27 cellular contexts compared by ENCODE assay signal in the genomic region with DNA sequence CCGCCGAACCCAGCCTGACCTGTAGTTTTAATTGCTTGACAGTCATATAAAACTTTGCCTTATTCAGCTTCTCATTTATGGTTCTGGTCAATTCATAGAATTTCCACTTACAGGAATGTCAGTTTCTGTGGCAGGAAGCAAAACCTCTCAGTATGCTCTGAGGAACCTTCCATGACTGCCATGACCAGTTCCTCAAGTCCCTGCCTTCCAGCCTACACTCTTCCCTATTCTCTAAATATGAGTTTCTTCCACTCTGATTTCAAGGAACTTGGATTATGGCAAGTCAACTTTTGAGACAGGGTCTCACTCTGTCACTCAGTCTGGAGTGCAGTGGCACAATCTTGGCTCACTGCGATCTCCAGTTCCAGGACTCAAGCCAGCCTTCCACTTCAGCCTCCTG. TPM values are rescaled to one million over a fixed set of nuclear protein-coding genes. Genes with fewer than 3 reads are reported as not detected.
DNase-seq lines count a peak whose midpoint lies in the region; ATAC-seq and TF ChIP-seq lines count a peak whose summit lies in the region.
"Had no signal": no experiment of that assay in that cellular context is flagged by ENCODE, and none has a peak within 500 bp of the region (broad histone marks: within the 10 kb centered on the region; RNA-seq: fewer than 3 reads in every experiment).

No MANE protein-coding gene starts in this region.

- 80 to 97% methylated on average over 3 of the region's 3 CpGs for WGBS in lung, 2 donors

- H3K36me3 ChIP-seq in lung (ENCODE audit: control insufficient read depth in 2 of 2, insufficient read depth in 2 of 2, low read length in 2 of 2) (no peaks in the 10 kb centered on the region), tibial artery (no peaks in the 10 kb centered on the region)
- H3K36me3 ChIP-seq: HAP-1, ovary had no signal

- H3K4me1 Mint-ChIP-seq in T-helper 1 cell treated with Interleukin-12 subunit alpha and Interleukin-12 subunit beta and Interleukin-4 antibody, amounts not matched to agents 30 μg/mL and 1 μg/mL, for 36 hours (ENCODE audit: low read depth): peaks cover 26% of the 10 kb centered on the region
- H3K4me1 Mint-ChIP-seq in natural killer cell treated with Interleukin-12 subunit alpha and Interleukin-12 subunit beta and Interleukin-15 and Interleukin-18, amount 100 ng/mL, for 72 hours (ENCODE audit: low read depth in 2 of 2): peaks cover 0 to 15% of the 10 kb centered on the region in 2 donors
- H3K4me1 Mint-ChIP-seq in natural killer cell: no peaks in the 10 kb centered on the region
- H3K4me1 Mint-ChIP-seq: CD4-positive, alpha-beta memory T cell; central memory CD8-positive, alpha-beta T cell; stimulated activated effector memory CD8-positive, alpha-beta T cell treated with anti-CD3 and anti-CD28 coated beads, Interleukin-12 subunit alpha, Interleukin-12 subunit beta, amount 100 ng/mL, for 72 hours had no signal

- H3K27me3 Mint-ChIP-seq in T-helper 1 cell treated with Interleukin-12 subunit alpha and Interleukin-12 subunit beta and Interleukin-4 antibody, amounts not matched to agents 30 μg/mL and 1 μg/mL, for 36 hours (ENCODE audit: low read depth): no peaks in the 10 kb centered on the region
- H3K27me3 Mint-ChIP-seq in natural killer cell treated with Interleukin-12 subunit alpha and Interleukin-12 subunit beta and Interleukin-15 and Interleukin-18, amount 100 ng/mL, for 72 hours: peaks cover 3 to 16% of the 10 kb centered on the region in 2 donors
- peaks cover 0 to 12% of the 10 kb centered on the region in 2 donors for H3K27me3 Mint-ChIP-seq in natural killer cell (ENCODE audit: low read depth in 2 of 2)
- H3K27me3 Mint-ChIP-seq: CD4-positive, alpha-beta memory T cell had no signal

- H3K4me1 ChIP-seq in lung (ENCODE audit: control insufficient read depth in 2 of 2, insufficient read depth in 2 of 2, low read length in 2 of 2): no peaks in the 10 kb centered on the region
- no peaks in the 10 kb centered on the region for H3K4me1 ChIP-seq in tibial artery

- H3K36me3 Mint-ChIP-seq in T-helper 1 cell treated with Interleukin-12 subunit alpha and Interleukin-12 subunit beta and Interleukin-4 antibody, amounts not matched to agents 30 μg/mL and 1 μg/mL, for 36 hours (ENCODE audit: low read depth): peaks cover 4% of the 10 kb centered on the region
- H3K36me3 Mint-ChIP-seq in natural killer cell treated with Interleukin-12 subunit alpha and Interleukin-12 subunit beta and Interleukin-15 and Interleukin-18, amount 100 ng/mL, for 72 hours: no peaks in the 10 kb centered on the region
- no peaks in the 10 kb centered on the region for H3K36me3 Mint-ChIP-seq in natural killer cell
- H3K36me3 Mint-ChIP-seq: CD4-positive, alpha-beta memory T cell; IgD-negative memory B cell; stimulated activated effector memory CD8-positive, alpha-beta T cell treated with anti-CD3 and anti-CD28 coated beads, Interleukin-12 subunit alpha, Interleukin-12 subunit beta, amount 100 ng/mL, for 72 hours had no signal

- H3K9me3 Mint-ChIP-seq in T-helper 1 cell treated with Interleukin-12 subunit alpha and Interleukin-12 subunit beta and Interleukin-4 antibody, amounts not matched to agents 30 μg/mL and 1 μg/mL, for 36 hours: no peaks in the 10 kb centered on the region
- no peaks in the 10 kb centered on the region for H3K9me3 Mint-ChIP-seq in natural killer cell treated with Interleukin-12 subunit alpha and Interleukin-12 subunit beta and Interleukin-15 and Interleukin-18, amount 100 ng/mL, for 72 hours
- no peaks in the 10 kb centered on the region for H3K9me3 Mint-ChIP-seq in natural killer cell
- H3K9me3 Mint-ChIP-seq: CD4-positive, alpha-beta memory T cell; central memory CD8-positive, alpha-beta T cell; IgD-negative memory B cell; nephron progenitor cell; stimulated activated effector memory CD8-positive, alpha-beta T cell treated with anti-CD3 and anti-CD28 coated beads, Interleukin-12 subunit alpha, Interleukin-12 subunit beta, amount 100 ng/mL, for 72 hours had no signal

- DNase-seq in T-helper 1 cell (no peak), natural killer cell (no peak), lung (ENCODE audit: low spot score) (no peak), erythroblast (lab: John Stamatoyannopoulos, UW) (no peak), tibial artery (no peak)
- no peak for DNase-seq in natural killer cell treated with Interleukin-12 subunit alpha and Interleukin-12 subunit beta and Interleukin-15 and Interleukin-18, amount 100 ng/mL, for 72 hours (ENCODE audit: low spot score)
- no peak for DNase-seq in activated effector memory CD4-positive, alpha-beta T cell treated with anti-CD3 and anti-CD28 coated beads, Interleukin-2, amount 50 U/mL, for 16 hours
- DNase-seq: 8988T; activated CD4-positive, alpha-beta T cell treated with anti-CD3 and anti-CD28 coated beads for 4 hours; activated effector memory CD4-positive, alpha-beta T cell treated with Interleukin-2 at 50 U/mL for 16 hours; CD4-positive, alpha-beta memory T cell; DMS 273 treated with DMSO at 0.1 percent for 48 hours; EL; mucosa of descending colon; NCI-H1105 treated with DMSO at 0.1 percent for 48 hours; NCI-H2029 treated with DMSO at 0.1 percent for 48 hours; NCI-H2227 treated with DMSO at 0.1 percent for 48 hours; nephron progenitor cell; ovary; stimulated activated CD4-positive, alpha-beta T cell treated with anti-CD3 and anti-CD28 coated beads, Interleukin-4, amount 100 ng/mL, for 24 hours; substantia nigra had no signal

- H3K4me3 Mint-ChIP-seq in T-helper 1 cell treated with Interleukin-12 subunit alpha and Interleukin-12 subunit beta and Interleukin-4 antibody, amounts not matched to agents 30 μg/mL and 1 μg/mL, for 36 hours: no peak overlapping the region
- H3K4me3 Mint-ChIP-seq in natural killer cell treated with Interleukin-12 subunit alpha and Interleukin-12 subunit beta and Interleukin-15 and Interleukin-18, amount 100 ng/mL, for 72 hours: peak overlapping the region; percentile 9
- no peak overlapping the region for H3K4me3 Mint-ChIP-seq in natural killer cell
- H3K4me3 Mint-ChIP-seq: CD4-positive, alpha-beta memory T cell; central memory CD8-positive, alpha-beta T cell; IgD-negative memory B cell; nephron progenitor cell; stimulated activated effector memory CD8-positive, alpha-beta T cell treated with anti-CD3 and anti-CD28 coated beads, Interleukin-12 subunit alpha, Interleukin-12 subunit beta, amount 100 ng/mL, for 72 hours had no signal

- TF ChIP-seq CTCF in natural killer cell (IDR thresholded peaks at IDR 0.05) (no peak), lung (IDR thresholded peaks at IDR 0.05; ENCODE audit: control extremely low read depth, extremely low read depth) (no peak), tibial artery (IDR thresholded peaks at IDR 0.05) (no peak)

- H3K27ac ChIP-seq in lung (ENCODE audit: low read depth in 1 of 2, low read length in 1 of 2) (no peak overlapping the region), tibial artery (no peak overlapping the region)
- H3K27ac ChIP-seq: ovary had no signal

- peak overlapping the region; percentile 50 for H3K27ac Mint-ChIP-seq in T-helper 1 cell treated with Interleukin-12 subunit alpha and Interleukin-12 subunit beta and Interleukin-4 antibody, amounts not matched to agents 30 μg/mL and 1 μg/mL, for 36 hours
- no peak overlapping the region for H3K27ac Mint-ChIP-seq in natural killer cell treated with Interleukin-12 subunit alpha and Interleukin-12 subunit beta and Interleukin-15 and Interleukin-18, amount 100 ng/mL, for 72 hours
- no peak overlapping the region for H3K27ac Mint-ChIP-seq in natural killer cell
- H3K27ac Mint-ChIP-seq: CD4-positive, alpha-beta memory T cell; IgD-negative memory B cell; nephron progenitor cell; stimulated activated effector memory CD8-positive, alpha-beta T cell treated with anti-CD3 and anti-CD28 coated beads, Interleukin-12 subunit alpha, Interleukin-12 subunit beta, amount 100 ng/mL, for 72 hours had no signal

- no peaks in the 10 kb centered on the region for H3K27me3 ChIP-seq in lung (ENCODE audit: control insufficient read depth, insufficient read depth)
- no peaks in the 10 kb centered on the region for H3K27me3 ChIP-seq in tibial artery
- H3K27me3 ChIP-seq: ovary had no signal

- no peak for ATAC-seq in natural killer cell treated with Interleukin-12 subunit alpha and Interleukin-12 subunit beta and Interleukin-15 and Interleukin-18, amount 100 ng/mL, for 72 hours
- ATAC-seq in natural killer cell (no peak), lung (ENCODE audit: insufficient read depth, low FRiP score) (peak; percentile 28)
- ATAC-seq: GM12878; mucosa of descending colon; stimulated activated effector memory CD8-positive, alpha-beta T cell treated with anti-CD3 and anti-CD28 coated beads, Interleukin-12 subunit alpha, Interleukin-12 subunit beta, amount 100 ng/mL, for 72 hours had no signal

- H3K4me3 ChIP-seq in lung (no peak overlapping the region), tibial artery (no peak overlapping the region)
- H3K4me3 ChIP-seq: GM12878, HAP-1, mucosa of descending colon, ovary had no signal

- no peak for TF ChIP-seq POLR2A in erythroblast (IDR thresholded peaks at IDR 0.05; ENCODE audit: low read length)

- intact Hi-C loops in natural killer cell (cut with micrococcal nuclease): no loop called here
- intact Hi-C loops in tibial artery (cut with DNase I; ENCODE audit: low total_unique reads): no loop called here

- H3K9me3 ChIP-seq in lung (ENCODE audit: control insufficient read depth in 2 of 2, insufficient read depth in 1 of 2, low read length in 1 of 2) (no peaks in the 10 kb centered on the region), tibial artery (no peaks in the 10 kb centered on the region)
- H3K9me3 ChIP-seq: HAP-1, mucosa of descending colon, ovary had no signal

RNA-seq across cellular contexts. Expression of a gene that starts 26.0 kb away (rescaled TPM):
- total RNA-seq in natural killer cell treated with Interleukin-12 subunit alpha and Interleukin-12 subunit beta and Interleukin-15 and Interleukin-18, amount 100 ng/mL, for 72 hours: under 1 TPM in 1 of 2 donors, not detected in 1; 0.12 TPM
- total RNA-seq in natural killer cell (under 1 TPM in 2 of 3 donors, not detected in 1; 0.14 to 0.23 TPM), lung (10 to 100 TPM; 15.4 to 20.5 TPM)
- 1 to 10 TPM; 6.5 to 7.1 TPM for polyA plus RNA-seq in lung
- total RNA-seq: CD4-positive, alpha-beta memory T cell had no signal
- polyA plus RNA-seq: CD4-positive, alpha-beta memory T cell had no signal

Comparison
In these comparisons a context has a peak if more than half of its experiments do, and no peak if none do; other contexts are left out.
1. RNA of a gene that starts 26.0 kb away (total RNA-seq): 15.4 to 20.5 TPM in lung; 0.14 to 0.23 TPM in natural killer cell and 0.12 TPM in natural killer cell treated with Interleukin-12 subunit alpha and Interleukin-12 subunit beta and Interleukin-15 and Interleukin-18, amount 100 ng/mL, for 72 hours; every median in the first group is over 10 times any median in the second.